In the genomic region with DNA sequence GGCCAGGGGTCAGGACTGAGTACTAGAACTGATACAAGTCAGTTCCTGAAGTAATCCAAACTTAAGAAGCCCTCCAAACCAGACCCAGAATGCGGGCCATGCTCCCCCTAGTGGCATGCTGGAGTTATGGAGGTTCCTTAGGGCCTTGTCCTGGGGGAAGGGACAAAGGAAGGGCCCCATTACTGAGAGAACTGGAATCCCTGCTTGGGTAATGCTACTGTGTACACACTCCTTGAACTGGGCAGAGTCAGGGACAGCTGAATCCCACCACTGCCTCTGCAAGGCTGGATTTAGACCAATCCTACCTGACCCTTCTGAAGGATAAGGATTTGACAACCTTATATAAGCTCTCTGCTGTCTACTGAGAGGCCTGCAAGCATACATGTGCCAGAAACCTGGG, we compare ENCODE assay signal across 8 cellular contexts.
DNase-seq lines count a peak whose midpoint lies in the region; ATAC-seq and TF ChIP-seq lines count a peak whose summit lies in the region.

No MANE protein-coding gene starts in this region.

- H3K4me3 ChIP-seq in epithelial cell of proximal tubule (ENCODE audit: low read depth, low read length) (no peak overlapping the region), mucosa of rectum (ENCODE audit: low read length in 2 of 2) (no peak overlapping the region)

- no peak overlapping the region for H3K27ac Mint-ChIP-seq in stimulated activated effector memory CD8-positive, alpha-beta T cell treated with anti-CD3 and anti-CD28 coated beads, Interleukin-12 subunit alpha, Interleukin-12 subunit beta, amount 100 ng/mL, for 72 hours

- peak; percentile 48 for ATAC-seq in HG03108 (IDR thresholded peaks at IDR 0.05; ENCODE audit: unreplicated experiment)
- peak; percentile 64 for ATAC-seq in stimulated activated effector memory CD8-positive, alpha-beta T cell treated with anti-CD3 and anti-CD28 coated beads, Interleukin-12 subunit alpha, Interleukin-12 subunit beta, amount 100 ng/mL, for 72 hours

- peak; percentile 97 for TF ChIP-seq CTCF in epithelial cell of proximal tubule (conservative IDR thresholded peaks at IDR 0.05; ENCODE audit: low read depth, low read length)

- H3K36me3 Mint-ChIP-seq in stimulated activated effector memory CD8-positive, alpha-beta T cell treated with anti-CD3 and anti-CD28 coated beads, Interleukin-12 subunit alpha, Interleukin-12 subunit beta, amount 100 ng/mL, for 72 hours = no peaks in the 10 kb centered on the region

- no peak overlapping the region for H3K4me3 Mint-ChIP-seq in stimulated activated effector memory CD8-positive, alpha-beta T cell treated with anti-CD3 and anti-CD28 coated beads, Interleukin-12 subunit alpha, Interleukin-12 subunit beta, amount 100 ng/mL, for 72 hours

- no peaks in the 10 kb centered on the region for H3K27me3 ChIP-seq in mucosa of rectum (ENCODE audit: control insufficient read depth in 2 of 2, insufficient read depth in 2 of 2, low read length in 2 of 2)

- H3K27ac ChIP-seq in mucosa of rectum (ENCODE audit: low read depth in 2 of 2, low read length in 2 of 2) = peak overlapping the region; percentile 57 to 59

- peak overlapping the region in 1 of 2 donors; percentile 15 for H3K9ac ChIP-seq in mucosa of rectum (ENCODE audit: low read depth in 1 of 2, low read length in 2 of 2)

- peaks cover 13 to 34% of the 10 kb centered on the region in 2 donors for H3K4me1 ChIP-seq in mucosa of rectum (ENCODE audit: control insufficient read depth in 2 of 2, insufficient read depth in 2 of 2, low read length in 2 of 2)

- no peaks in the 10 kb centered on the region for H3K9me3 ChIP-seq in mucosa of rectum (ENCODE audit: control insufficient read depth in 2 of 2, low read length in 2 of 2)

- peak; percentile 74 for DNase-seq in activated effector memory CD4-positive, alpha-beta T cell treated with anti-CD3 and anti-CD28 coated beads, Interleukin-2, amount 50 U/mL, for 16 hours
- DNase-seq in activated effector memory CD4-positive, alpha-beta T cell treated with Interleukin-2 at 50 U/mL for 16 hours = no peak
- DNase-seq in NCI-H510A (lab: John Stamatoyannopoulos, UW) (peak; percentile 30), epithelial cell of proximal tubule (ENCODE audit: low read depth) (no peak)
- peak; percentile 8 to 9 for DNase-seq in activated CD4-positive, alpha-beta T cell treated with anti-CD3 and anti-CD28 coated beads, Interleukin-2, amount 50 U/mL, for 4 hours
- peak; percentile 28 to 77 for DNase-seq in stimulated activated effector memory CD8-positive, alpha-beta T cell treated with anti-CD3 and anti-CD28 coated beads, Interleukin-12 subunit alpha, Interleukin-12 subunit beta, amount 100 ng/mL, for 72 hours (ENCODE audit: low spot score in 2 of 2)

- H3K9me3 Mint-ChIP-seq in stimulated activated effector memory CD8-positive, alpha-beta T cell treated with anti-CD3 and anti-CD28 coated beads, Interleukin-12 subunit alpha, Interleukin-12 subunit beta, amount 100 ng/mL, for 72 hours = no peaks in the 10 kb centered on the region

- H3K36me3 ChIP-seq in mucosa of rectum (ENCODE audit: control insufficient read depth in 2 of 2, insufficient read depth in 2 of 2, low read length in 2 of 2) = no peaks in the 10 kb centered on the region

- peaks cover 8% of the 10 kb centered on the region for H3K4me1 Mint-ChIP-seq in stimulated activated effector memory CD8-positive, alpha-beta T cell treated with anti-CD3 and anti-CD28 coated beads, Interleukin-12 subunit alpha, Interleukin-12 subunit beta, amount 100 ng/mL, for 72 hours

Comparison
In these comparisons a context has a peak if more than half of its experiments do, and no peak if none do; other contexts are left out.
1. DNase-seq: peak in activated effector memory CD4-positive, alpha-beta T cell treated with anti-CD3 and anti-CD28 coated beads, Interleukin-2, amount 50 U/mL, for 16 hours (single experiment), NCI-H510A (single experiment), activated CD4-positive, alpha-beta T cell treated with anti-CD3 and anti-CD28 coated beads, Interleukin-2, amount 50 U/mL, for 4 hours (2 of 2) and stimulated activated effector memory CD8-positive, alpha-beta T cell treated with anti-CD3 and anti-CD28 coated beads, Interleukin-12 subunit alpha, Interleukin-12 subunit beta, amount 100 ng/mL, for 72 hours (2 of 2); none in activated effector memory CD4-positive, alpha-beta T cell treated with Interleukin-2 at 50 U/mL for 16 hours (single experiment) and epithelial cell of proximal tubule (single experiment).